ENCODE assay signal across 8 cellular contexts in genomic region chr17:59106463-59107305, GRCh38. TPM values are rescaled to one million over a fixed set of nuclear protein-coding genes. Genes with fewer than 3 reads are reported as not detected.
A peak's percentile ranks its signal among the peaks of the same experiment; 100 is the strongest.
DNase-seq lines count a peak whose midpoint lies in the region; ATAC-seq and TF ChIP-seq lines count a peak whose summit lies in the region.

TSS of gene TRIM37 (minus strand) at chr17:59106880. CDS start at chr17:59106461, 419 bp downstream.

- peaks cover 49% of the 10 kb centered on the region for H3K4me1 Mint-ChIP-seq in activated CD4-positive, alpha-beta T cell treated with anti-CD3 and anti-CD28 coated beads for 36 hours

- POLR2A ChIA-PET in activated CD4-positive, alpha-beta T cell treated with anti-CD3 and anti-CD28 coated beads for 36 hours (lab: Charles Lee), result interaction anchor here (0.5 to 2.4 kb wide), 12 partner anchors 10 to 774 kb away, joined by 3 to 27 read pairs (median 3); partner anchors contain the start of genes PRR11, SKA2 and SUPT4H1

- H3K27me3 ChIP-seq in BE2C, result no peaks in the 10 kb centered on the region

- TF ChIP-seq CTCF in BE2C (IDR thresholded peaks at IDR 0.05; ENCODE audit: low read depth, low read length) (no peak), choroid plexus epithelial cell (conservative IDR thresholded peaks at IDR 0.05; ENCODE audit: low read depth, low read length) (peak; percentile 12)

- H3K27me3 Mint-ChIP-seq in activated CD4-positive, alpha-beta T cell treated with anti-CD3 and anti-CD28 coated beads for 36 hours, result no peaks in the 10 kb centered on the region

- CTCF ChIA-PET in activated CD4-positive, alpha-beta T cell treated with anti-CD3 and anti-CD28 coated beads for 36 hours (lab: Charles Lee), result interaction anchor here (0.6 to 1.2 kb wide), 8 partner anchors 9 to 505 kb away, joined by 3 to 6 read pairs (median 3); partner anchors contain the start of genes PRR11 and SKA2

- H3K4me1 ChIP-seq in BE2C, result no peaks in the 10 kb centered on the region

- peak; percentile 91 for ATAC-seq in HG03442 (IDR thresholded peaks at IDR 0.05; ENCODE audit: unreplicated experiment)
- peak; percentile 95 for ATAC-seq in activated CD4-positive, alpha-beta T cell treated with anti-CD3 and anti-CD28 coated beads for 36 hours

- H3K4me3 ChIP-seq in BE2C (ENCODE audit: low read depth, low read length) (peak within 1 kb of the TSS; percentile 81), choroid plexus epithelial cell (ENCODE audit: low read depth, low read length) (peak within 1 kb of the TSS; percentile 73)

- DNase-seq in BE2C (peak; percentile 98), GM19238 (ENCODE audit: insufficient read length, low spot score) (peak; percentile 95), NCI-H524 (lab: John Stamatoyannopoulos, UW) (peak; percentile 99 to 100), choroid plexus epithelial cell (ENCODE audit: low read depth) (peak; percentile 99), kidney glomerular epithelial cell (lab: John Stamatoyannopoulos, UW) (peak; percentile 97)
- DNase-seq in activated CD4-positive, alpha-beta T cell treated with anti-CD3 and anti-CD28 coated beads for 36 hours, result peak; percentile 99
- peak; percentile 95 to 97 for DNase-seq in stimulated activated CD4-positive, alpha-beta T cell treated with anti-CD3 and anti-CD28 coated beads, Interleukin-1b, Interleukin-23, amount 100 ng/mL, for 1 hour (ENCODE audit: low read depth in 2 of 2)

- peak within 1 kb of the TSS; percentile 85 for H3K4me3 Mint-ChIP-seq in activated CD4-positive, alpha-beta T cell treated with anti-CD3 and anti-CD28 coated beads for 36 hours

- intact Hi-C loops in activated CD4-positive, alpha-beta T cell treated with anti-CD3 and anti-CD28 coated beads for 36 hours (cut with DNase I, micrococcal nuclease), result loop anchor here (1.0 to 5.0 kb wide), 14 partner anchors 49 to 1286 kb away; partner anchors contain the start of genes PRR11 (in 2 of the 2), SKA2 (in 2 of the 2), CLTC (in 1 of the 2) and DHX40 (in 1 of the 2)

- no peaks in the 10 kb centered on the region for H3K9me3 Mint-ChIP-seq in activated CD4-positive, alpha-beta T cell treated with anti-CD3 and anti-CD28 coated beads for 36 hours (ENCODE audit: low read depth)

- H3K36me3 Mint-ChIP-seq in activated CD4-positive, alpha-beta T cell treated with anti-CD3 and anti-CD28 coated beads for 36 hours (ENCODE audit: low read depth), result peaks cover 23% of the 10 kb centered on the region

- peak within 1 kb of the TSS; percentile 92 for H3K27ac Mint-ChIP-seq in activated CD4-positive, alpha-beta T cell treated with anti-CD3 and anti-CD28 coated beads for 36 hours

- no peaks in the 10 kb centered on the region for H3K9me3 ChIP-seq in BE2C

- peaks cover 8% of the 10 kb centered on the region for H3K36me3 ChIP-seq in BE2C

RNA-seq across cellular contexts. Expression of gene TRIM37, which starts in this region (rescaled TPM):
- 14.4 TPM for polyA plus RNA-seq in BE2C (2012; ENCODE audit: insufficient read depth, insufficient read length, low read depth)
- total RNA-seq in activated CD4-positive, alpha-beta T cell treated with anti-CD3 and anti-CD28 coated beads for 36 hours, result 10 to 100 TPM; 21.3 to 22.7 TPM

Comparison
In these comparisons a context has a peak if more than half of its experiments do, and no peak if none do; other contexts are left out.
1. Peak in every context shown above with its lines: DNase-seq, ATAC-seq and H3K4me3 ChIP-seq.